ENCODE assay signal across 27 cellular contexts in the genomic region with DNA sequence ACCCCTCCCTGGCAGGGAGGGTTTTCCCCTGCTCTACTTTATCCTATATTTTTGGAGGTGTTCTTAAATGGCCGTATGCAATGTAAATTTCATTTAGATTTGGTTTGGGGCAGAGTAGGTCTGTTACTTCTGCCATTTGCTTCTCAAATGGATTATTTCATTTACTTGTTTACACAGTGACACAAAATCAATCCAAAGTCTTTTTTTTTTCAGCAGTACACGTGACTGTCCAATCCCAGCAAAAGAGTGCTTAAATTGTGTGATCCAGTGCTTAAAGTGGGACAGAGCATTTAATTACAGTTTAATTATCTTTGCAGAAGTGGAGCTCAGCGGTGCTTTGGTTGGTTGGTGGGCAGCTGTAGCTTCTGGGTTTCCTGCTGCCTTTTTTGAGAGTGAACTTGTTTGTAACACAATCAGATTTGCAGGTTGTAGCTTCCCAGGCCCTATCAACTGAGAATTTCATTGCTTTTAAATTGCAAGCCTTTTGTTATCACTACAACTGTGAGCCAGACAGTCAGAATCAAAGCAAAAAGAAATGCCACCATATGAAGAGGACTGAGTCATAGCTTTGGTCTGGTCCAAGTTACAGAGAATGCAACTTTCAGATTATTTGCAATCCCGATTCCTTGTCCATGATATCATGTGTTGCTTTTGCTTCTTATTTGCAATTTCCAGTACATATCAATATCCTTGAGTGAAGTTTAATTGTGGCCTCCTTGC.
A peak's percentile ranks its signal among the peaks of the same experiment; 100 is the strongest.
DNase-seq lines count a peak whose midpoint lies in the region; ATAC-seq, FAIRE-seq and TF ChIP-seq lines count a peak whose summit lies in the region.
"Had no signal": no experiment of that assay in that cellular context is flagged by ENCODE, and none has a peak within 500 bp of the region (broad histone marks: within the 10 kb centered on the region; RNA-seq: fewer than 3 reads in every experiment).

No MANE protein-coding gene starts in this region.

- H3K14ac ChIP-seq in neuronal stem cell (ENCODE audit: low read length) = no peak overlapping the region

- DNase-seq in HTR-8/SVneo (ENCODE audit: insufficient read length, low spot score) (no peak), NCI-H774 (lab: John Stamatoyannopoulos, UW) (peak; percentile 3), body of pancreas (peak in 1 of 4 donors; percentile 8), progenitor cell of endocrine pancreas (ENCODE audit: low spot score, unreplicated experiment) (no peak), medulla oblongata (ENCODE audit: extremely low spot score) (no peak), cortex of kidney (lab: John Stamatoyannopoulos, UW) (no peak), neuronal stem cell (ENCODE audit: low spot score) (no peak)
- DNase-seq: Caco-2; CD8-positive, alpha-beta T cell; Kasumi-1; NCI-H1092 treated with DMSO at 0.1 percent for 48 hours; NCI-H146; NCI-H1930; NCI-H2107; NCI-H446; NCI-H526; NK-92 treated with Interleukin-12 subunit alpha and Interleukin-12 subunit beta, amount 100 ng/mL, for 24 hours; PC-9; SJCRH30; T-helper 1 cell had no signal

- H3K27me3 ChIP-seq in body of pancreas = no peaks in the 10 kb centered on the region
- H3K27me3 ChIP-seq in neuronal stem cell (ENCODE audit: control insufficient read depth in 3 of 3, insufficient read depth in 3 of 3, low read depth in 1 of 3, low read length in 3 of 3) = no peaks in the 10 kb centered on the region

- intact Hi-C loops in body of pancreas (cut with DNase I) = no loop called here

- H3K4me3 Mint-ChIP-seq in progenitor cell of endocrine pancreas (ENCODE audit: low read depth) = no peak overlapping the region
- H3K4me3 Mint-ChIP-seq: B cell; CD8-positive, alpha-beta T cell had no signal

- no peak overlapping the region for H2AFZ ChIP-seq in neuronal stem cell (ENCODE audit: low read length)
- H2AFZ ChIP-seq: PC-9 had no signal

- no peak overlapping the region for H2BK15ac ChIP-seq in neuronal stem cell (ENCODE audit: low read length)

- WGBS in body of pancreas, 2 donors = 20 to 26% methylated on average over 4 of the region's 4 CpGs
- WGBS in neuronal stem cell (ENCODE audit: extremely low coverage in 2 of 2, insufficient read length in 2 of 2, insufficient replicate concordance in 1 of 2), 2 donors = no CpG with 5 or more reads among the region's 4 CpGs

- peak; percentile 80 for FAIRE-seq in HTR-8/SVneo (lab: Jason Lieb, UNC)
- FAIRE-seq: G401.6, H54, HepG2, K562 had no signal

- H3K4me2 ChIP-seq in neuronal stem cell (ENCODE audit: insufficient read depth, low read length, poor library complexity, severe bottlenecking) = no peak overlapping the region
- H3K4me2 ChIP-seq: PC-9 had no signal

- H2BK120ac ChIP-seq in neuronal stem cell (ENCODE audit: low read depth, low read length) = no peak overlapping the region

- no peaks in the 10 kb centered on the region for H3K79me1 ChIP-seq in neuronal stem cell (ENCODE audit: low read depth, low read length)

- TF ChIP-seq CTCF in body of pancreas (IDR thresholded peaks at IDR 0.05) = no peak
- no peak for TF ChIP-seq CTCF in progenitor cell of endocrine pancreas (IDR thresholded peaks at IDR 0.05; ENCODE audit: unreplicated experiment)

- no peak overlapping the region for H3K9ac ChIP-seq in neuronal stem cell (ENCODE audit: low read depth, low read length, poor library complexity)

- H2BK12ac ChIP-seq in neuronal stem cell (ENCODE audit: low read length) = no peak overlapping the region

- H4K91ac ChIP-seq in neuronal stem cell (ENCODE audit: low read depth, low read length, poor library complexity) = no peak overlapping the region

- H3K4me3 ChIP-seq in body of pancreas (no peak overlapping the region), neuronal stem cell (ENCODE audit: low read length in 2 of 2) (no peak overlapping the region)
- H3K4me3 ChIP-seq: K562, PC-9, SJCRH30 had no signal

- H4K8ac ChIP-seq in neuronal stem cell (ENCODE audit: low read depth, low read length) = no peak overlapping the region

- peaks cover 8% of the 10 kb centered on the region for H3K27me3 Mint-ChIP-seq in progenitor cell of endocrine pancreas

- H3K36me3 Mint-ChIP-seq in progenitor cell of endocrine pancreas (ENCODE audit: insufficient read depth) = no peaks in the 10 kb centered on the region
- H3K36me3 Mint-ChIP-seq: CD8-positive, alpha-beta T cell had no signal

- no peaks in the 10 kb centered on the region for H3K9me3 Mint-ChIP-seq in progenitor cell of endocrine pancreas (ENCODE audit: low read depth)
- H3K9me3 Mint-ChIP-seq: CD8-positive, alpha-beta T cell had no signal

- H3K27ac ChIP-seq in body of pancreas (peak overlapping the region in 2 of 4 donors; percentile 46 to 51), neuronal stem cell (replicated peaks; ENCODE audit: low read length) (no peak overlapping the region)
- H3K27ac ChIP-seq: C4-2B, PC-9, SJCRH30 had no signal

- no peak overlapping the region for H3K18ac ChIP-seq in neuronal stem cell (ENCODE audit: low read length)

- peak; percentile 80 for ATAC-seq in body of pancreas
- ATAC-seq: CD8-positive, alpha-beta T cell; HepG2; K562; Right ventricle myocardium inferior had no signal

- no peak overlapping the region for H3K23ac ChIP-seq in neuronal stem cell (ENCODE audit: low read depth, low read length, poor library complexity)

- no peak overlapping the region for H3K4ac ChIP-seq in neuronal stem cell (ENCODE audit: low read length)

- H3K4me1 Mint-ChIP-seq in progenitor cell of endocrine pancreas (ENCODE audit: low read depth) = peaks cover 21% of the 10 kb centered on the region
- H3K4me1 Mint-ChIP-seq: B cell had no signal

- no peaks in the 10 kb centered on the region for H3K9me3 ChIP-seq in body of pancreas
- H3K9me3 ChIP-seq in neuronal stem cell (replicated peaks in 1 of 2; ENCODE audit: control insufficient read depth in 2 of 2, insufficient read depth in 1 of 2, low read depth in 1 of 2, low read length in 2 of 2) = no peaks in the 10 kb centered on the region
- H3K9me3 ChIP-seq: SJCRH30 had no signal

- H3K36me3 ChIP-seq in body of pancreas (replicated peaks in 1 of 2; ENCODE audit: insufficient read depth in 1 of 2, low read depth in 2 of 2) (no peaks in the 10 kb centered on the region), neuronal stem cell (replicated peaks in 1 of 2; ENCODE audit: control insufficient read depth in 2 of 2, insufficient read depth in 2 of 2, low read length in 2 of 2) (no peaks in the 10 kb centered on the region)
- H3K36me3 ChIP-seq: SJCRH30 had no signal

- TF ChIP-seq POLR2A in body of pancreas (IDR thresholded peaks at IDR 0.05) = no peak

- H2BK5ac ChIP-seq in neuronal stem cell (ENCODE audit: low read length) = no peak overlapping the region

- H2AK5ac ChIP-seq in neuronal stem cell (ENCODE audit: low read depth, low read length) = no peak overlapping the region

- peaks cover 25% of the 10 kb centered on the region for H3K4me1 ChIP-seq in body of pancreas
- peaks cover 0 to 2% of the 10 kb centered on the region in 2 donors for H3K4me1 ChIP-seq in neuronal stem cell (ENCODE audit: control insufficient read depth in 2 of 2, insufficient read depth in 1 of 2, low read depth in 1 of 2, low read length in 2 of 2)
- H3K4me1 ChIP-seq: Caco-2, SJCRH30 had no signal

- H3K27ac Mint-ChIP-seq in progenitor cell of endocrine pancreas = peak overlapping the region; percentile 47
- H3K27ac Mint-ChIP-seq: B cell; CD8-positive, alpha-beta T cell had no signal
